ENCODE assay signal across 20 cellular contexts in the genomic region with DNA sequence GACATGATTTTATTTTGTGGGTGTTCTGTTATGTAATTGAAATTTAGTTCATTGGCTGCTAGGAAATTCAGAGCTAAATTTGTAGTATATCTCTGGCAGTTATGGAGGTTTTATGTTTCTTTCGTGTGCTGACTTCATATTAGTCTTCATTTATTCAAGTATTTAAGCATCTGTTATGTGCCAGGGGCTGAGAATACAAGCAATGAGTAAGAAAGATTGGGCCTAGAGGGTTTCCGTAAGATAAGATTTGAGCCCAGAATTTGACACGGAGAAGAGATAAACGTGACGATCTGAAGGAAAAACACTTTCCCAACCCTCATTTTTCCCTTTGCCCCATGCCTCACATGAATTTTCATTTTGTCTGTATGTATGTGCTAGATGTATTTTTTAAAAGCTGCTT.
"Had no signal": no experiment of that assay in that cellular context is flagged by ENCODE, and none has a peak within 500 bp of the region (broad histone marks: within the 10 kb centered on the region; RNA-seq: fewer than 3 reads in every experiment).

No MANE protein-coding gene starts in this region.

- H3K27me3 ChIP-seq: ascending aorta, brain microvascular endothelial cell, foreskin keratinocyte, tibial artery had no signal

- DNase-seq: activated CD8-positive, alpha-beta memory T cell treated with anti-CD3 and anti-CD28 coated beads for 24 hours; activated effector memory CD4-positive, alpha-beta T cell treated with anti-CD3 and anti-CD28 coated beads, Interleukin-2, amount 50 U/mL, for 16 hours; activated T-cell treated with anti-CD3 and anti-CD28 coated beads, Interleukin-2, amount 50 U/mL, for 48 hours; brain microvascular endothelial cell; effector CD4-positive, alpha-beta T cell; erythroblast; foreskin keratinocyte; kidney; lower lobe of right lung; naive thymus-derived CD4-positive, alpha-beta T cell; retina; stimulated activated CD4-positive, alpha-beta T cell treated with anti-CD3 and anti-CD28 coated beads, Interleukin-2, amount 100 ng/mL, for 48 hours; stimulated activated naive CD4-positive, alpha-beta T cell treated with Interleukin-2 at 50 U/mL for 16 hours; T-helper 9 cell; tibial artery had no signal

- H3K4me3 ChIP-seq: lower lobe of right lung, tibial artery had no signal

- ATAC-seq: foreskin keratinocyte; lower lobe of right lung; naive thymus-derived CD4-positive, alpha-beta T cell; WTC11 had no signal

- H3K27me3 Mint-ChIP-seq: activated naive CD4-positive, alpha-beta T cell treated with anti-CD3 and anti-CD28 coated beads, Interleukin-2, amount 10 ng/mL, durations not matched to agents 7 days and 5 days; central memory CD8-positive, alpha-beta T cell; naive thymus-derived CD4-positive, alpha-beta T cell had no signal

- H3K4me1 Mint-ChIP-seq: central memory CD8-positive, alpha-beta T cell; neural crest cell had no signal

- H3K4me3 Mint-ChIP-seq: activated naive CD4-positive, alpha-beta T cell treated with anti-CD3 and anti-CD28 coated beads, Interleukin-2, amount 10 ng/mL, durations not matched to agents 7 days and 5 days; central memory CD8-positive, alpha-beta T cell; neural crest cell; WTC11 had no signal

- H3K9me3 ChIP-seq: ascending aorta, lower lobe of right lung, tibial artery had no signal

- H3K27ac Mint-ChIP-seq: activated naive CD4-positive, alpha-beta T cell treated with anti-CD3 and anti-CD28 coated beads, Interleukin-2, amount 10 ng/mL, durations not matched to agents 7 days and 5 days; WTC11 had no signal

- H3K9me3 Mint-ChIP-seq: activated naive CD4-positive, alpha-beta T cell treated with anti-CD3 and anti-CD28 coated beads, Interleukin-2, amount 10 ng/mL, durations not matched to agents 7 days and 5 days; central memory CD8-positive, alpha-beta T cell; naive thymus-derived CD4-positive, alpha-beta T cell; neural crest cell; WTC11 had no signal

- H3K4me1 ChIP-seq: ascending aorta, foreskin keratinocyte, lower lobe of right lung, tibial artery had no signal

- H3K27ac ChIP-seq: brain microvascular endothelial cell, foreskin keratinocyte, lower lobe of right lung, tibial artery had no signal
